ENCODE assay signal across 11 cellular contexts in the genomic region with DNA sequence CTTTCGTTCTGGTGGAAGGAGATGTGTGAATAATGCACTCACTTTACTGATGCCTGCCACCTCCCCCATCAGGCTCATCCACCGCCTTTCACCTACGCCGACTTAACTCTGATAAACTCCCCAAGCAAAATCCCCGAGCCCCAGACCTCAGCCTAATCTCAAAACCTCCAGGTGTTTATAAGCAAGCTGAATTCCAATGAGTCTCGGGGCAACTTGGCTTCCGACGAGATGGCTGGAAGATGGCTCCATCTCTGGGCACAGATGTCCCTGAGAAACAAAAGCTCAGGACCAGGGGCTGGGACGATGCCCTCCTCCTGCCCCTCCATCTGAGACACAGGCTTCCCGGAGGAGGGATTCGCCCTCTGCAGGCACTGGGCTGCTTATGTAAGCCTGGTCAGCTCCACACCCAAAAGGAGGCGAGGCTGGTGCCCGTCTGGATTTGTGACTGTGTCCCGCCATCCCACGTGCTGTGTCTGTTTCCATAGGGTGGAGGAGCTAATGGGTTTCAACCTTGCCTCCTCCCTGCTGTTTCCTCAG.
DNase-seq lines count a peak whose midpoint lies in the region; ATAC-seq and TF ChIP-seq lines count a peak whose summit lies in the region.
"Had no signal": no experiment of that assay in that cellular context is flagged by ENCODE, and none has a peak within 500 bp of the region (broad histone marks: within the 10 kb centered on the region; RNA-seq: fewer than 3 reads in every experiment).

No MANE protein-coding gene starts in this region.

- TF ChIP-seq CTCF in esophagus muscularis mucosa (IDR thresholded peaks at IDR 0.05) (no peak), HFFc6 (IDR thresholded peaks at IDR 0.05) (no peak), transverse colon (IDR thresholded peaks at IDR 0.05) (no peak)

- H3K9me3 ChIP-seq in CD4-positive, CD25-positive, alpha-beta regulatory T cell (ENCODE audit: control insufficient read depth in 2 of 2, low read length in 2 of 2) = no peaks in the 10 kb centered on the region
- no peaks in the 10 kb centered on the region for H3K9me3 ChIP-seq in esophagus muscularis mucosa
- no peaks in the 10 kb centered on the region for H3K9me3 ChIP-seq in transverse colon
- H3K9me3 ChIP-seq: prostate gland, SJCRH30 had no signal

- peaks cover 6% of the 10 kb centered on the region for H3K27me3 ChIP-seq in CD4-positive, CD25-positive, alpha-beta regulatory T cell (ENCODE audit: control insufficient read depth, insufficient read depth, low read length)
- H3K27me3 ChIP-seq in esophagus muscularis mucosa (peaks cover 0 to 8% (median 0%) of the 10 kb centered on the region in 4 donors), transverse colon (peaks cover 33% of the 10 kb centered on the region)

- no peaks in the 10 kb centered on the region for H3K36me3 Mint-ChIP-seq in CD4-positive, CD25-positive, alpha-beta regulatory T cell
- H3K36me3 Mint-ChIP-seq in natural killer cell treated with Interleukin-12 subunit alpha and Interleukin-12 subunit beta and Interleukin-15 and Interleukin-18, amount 100 ng/mL, for 72 hours = no peaks in the 10 kb centered on the region
- no peaks in the 10 kb centered on the region for H3K36me3 Mint-ChIP-seq in HFFc6 (ENCODE audit: low read depth)
- H3K36me3 Mint-ChIP-seq in activated CD4-positive, alpha-beta memory T cell treated with anti-CD3 and anti-CD28 coated beads, Interleukin-2, amount 10 ng/mL, durations not matched to agents 7 days and 5 days (ENCODE audit: low read depth) = no peaks in the 10 kb centered on the region

- H3K4me3 ChIP-seq in CD4-positive, CD25-positive, alpha-beta regulatory T cell (ENCODE audit: low read depth, low read length) = no peak overlapping the region
- peak overlapping the region; percentile 36 to 50 (median 42) for H3K4me3 ChIP-seq in esophagus muscularis mucosa
- H3K4me3 ChIP-seq in transverse colon = peak overlapping the region in 1 of 4 donors; percentile 14
- H3K4me3 ChIP-seq: prostate gland, SJCRH30 had no signal

- in situ Hi-C loops in transverse colon (cut with MboI; ENCODE audit: low pct_ligation_motif_present in 1 of 4, low pct_unique_long_range_greater_than_20kb in 1 of 4, low sequenced_read_pairs in 3 of 4) = no loop called here

- POLR2A ChIA-PET in activated CD4-positive, alpha-beta memory T cell treated with anti-CD3 and anti-CD28 coated beads, Interleukin-2, amount 10 ng/mL, durations not matched to agents 7 days and 5 days (lab: Charles Lee) = no interaction called here

- peaks cover 0 to 14% (median 9%) of the 10 kb centered on the region in 4 donors for H3K4me1 Mint-ChIP-seq in CD4-positive, CD25-positive, alpha-beta regulatory T cell
- peaks cover 8 to 11% of the 10 kb centered on the region in 2 donors for H3K4me1 Mint-ChIP-seq in natural killer cell treated with Interleukin-12 subunit alpha and Interleukin-12 subunit beta and Interleukin-15 and Interleukin-18, amount 100 ng/mL, for 72 hours (ENCODE audit: low read depth in 2 of 2)
- peaks cover 8% of the 10 kb centered on the region for H3K4me1 Mint-ChIP-seq in HFFc6 (ENCODE audit: low read depth)
- H3K4me1 Mint-ChIP-seq in activated CD4-positive, alpha-beta memory T cell treated with anti-CD3 and anti-CD28 coated beads, Interleukin-2, amount 10 ng/mL, durations not matched to agents 7 days and 5 days = peaks cover 8% of the 10 kb centered on the region

- H3K9me3 Mint-ChIP-seq in CD4-positive, CD25-positive, alpha-beta regulatory T cell = no peaks in the 10 kb centered on the region
- no peaks in the 10 kb centered on the region for H3K9me3 Mint-ChIP-seq in natural killer cell treated with Interleukin-12 subunit alpha and Interleukin-12 subunit beta and Interleukin-15 and Interleukin-18, amount 100 ng/mL, for 72 hours
- no peaks in the 10 kb centered on the region for H3K9me3 Mint-ChIP-seq in HFFc6
- H3K9me3 Mint-ChIP-seq in activated CD4-positive, alpha-beta memory T cell treated with anti-CD3 and anti-CD28 coated beads, Interleukin-2, amount 10 ng/mL, durations not matched to agents 7 days and 5 days = no peaks in the 10 kb centered on the region

- H3K4me3 Mint-ChIP-seq in CD4-positive, CD25-positive, alpha-beta regulatory T cell = peak overlapping the region in 2 of 4 donors; percentile 64 to 75
- H3K4me3 Mint-ChIP-seq in natural killer cell treated with Interleukin-12 subunit alpha and Interleukin-12 subunit beta and Interleukin-15 and Interleukin-18, amount 100 ng/mL, for 72 hours = peak overlapping the region; percentile 66
- H3K4me3 Mint-ChIP-seq in HFFc6 = no peak overlapping the region
- no peak overlapping the region for H3K4me3 Mint-ChIP-seq in activated CD4-positive, alpha-beta memory T cell treated with anti-CD3 and anti-CD28 coated beads, Interleukin-2, amount 10 ng/mL, durations not matched to agents 7 days and 5 days

- TF ChIP-seq EP300 in esophagus muscularis mucosa (IDR thresholded peaks at IDR 0.05) = no peak
- TF ChIP-seq EP300 in transverse colon (IDR thresholded peaks at IDR 0.05; ENCODE audit: low read depth) = no peak

- peaks cover 46% of the 10 kb centered on the region for H3K27me3 Mint-ChIP-seq in CD4-positive, CD25-positive, alpha-beta regulatory T cell
- peaks cover 18 to 23% of the 10 kb centered on the region in 2 donors for H3K27me3 Mint-ChIP-seq in natural killer cell treated with Interleukin-12 subunit alpha and Interleukin-12 subunit beta and Interleukin-15 and Interleukin-18, amount 100 ng/mL, for 72 hours
- H3K27me3 Mint-ChIP-seq in HFFc6 (ENCODE audit: insufficient read depth) = peaks cover 63% of the 10 kb centered on the region
- peaks cover 32% of the 10 kb centered on the region for H3K27me3 Mint-ChIP-seq in activated CD4-positive, alpha-beta memory T cell treated with anti-CD3 and anti-CD28 coated beads, Interleukin-2, amount 10 ng/mL, durations not matched to agents 7 days and 5 days

- CTCF ChIA-PET in activated CD4-positive, alpha-beta memory T cell treated with anti-CD3 and anti-CD28 coated beads, Interleukin-2, amount 10 ng/mL, durations not matched to agents 7 days and 5 days (lab: Charles Lee) = no interaction called here

- no peak overlapping the region for H3K27ac ChIP-seq in CD4-positive, CD25-positive, alpha-beta regulatory T cell (ENCODE audit: insufficient read depth, low read length, poor library complexity, severe bottlenecking)
- no peak overlapping the region for H3K27ac ChIP-seq in esophagus muscularis mucosa (replicated peaks in 1 of 4)
- no peak overlapping the region for H3K27ac ChIP-seq in transverse colon
- H3K27ac ChIP-seq: prostate gland, SJCRH30 had no signal

- H3K27ac Mint-ChIP-seq in CD4-positive, CD25-positive, alpha-beta regulatory T cell = peak overlapping the region in 2 of 3 donors; percentile 49 to 52
- H3K27ac Mint-ChIP-seq in natural killer cell treated with Interleukin-12 subunit alpha and Interleukin-12 subunit beta and Interleukin-15 and Interleukin-18, amount 100 ng/mL, for 72 hours = no peak overlapping the region
- no peak overlapping the region for H3K27ac Mint-ChIP-seq in HFFc6
- no peak overlapping the region for H3K27ac Mint-ChIP-seq in activated CD4-positive, alpha-beta memory T cell treated with anti-CD3 and anti-CD28 coated beads, Interleukin-2, amount 10 ng/mL, durations not matched to agents 7 days and 5 days

- DNase-seq in CD4-positive, CD25-positive, alpha-beta regulatory T cell = no peak
- peak; percentile 49 to 63 for DNase-seq in NCI-H526 (lab: John Stamatoyannopoulos, UW)
- DNase-seq in esophagus muscularis mucosa (ENCODE audit: extremely low spot score) = no peak
- DNase-seq in natural killer cell treated with Interleukin-12 subunit alpha and Interleukin-12 subunit beta and Interleukin-15 and Interleukin-18, amount 100 ng/mL, for 72 hours (ENCODE audit: low spot score) = no peak
- no peak for DNase-seq in HFFc6
- no peak for DNase-seq in NCI-H146 treated with DMSO at 0.1 percent for 48 hours (lab: John Stamatoyannopoulos, UW; ENCODE audit: unreplicated experiment)
- no peak for DNase-seq in transverse colon
- DNase-seq in activated CD4-positive, alpha-beta memory T cell treated with anti-CD3 and anti-CD28 coated beads, Interleukin-2, amount 10 ng/mL, durations not matched to agents 7 days and 5 days = no peak
- DNase-seq: NCI-H2029 treated with DMSO at 0.1 percent for 48 hours, SJCRH30 had no signal

- peaks cover 11% of the 10 kb centered on the region for H3K4me1 ChIP-seq in CD4-positive, CD25-positive, alpha-beta regulatory T cell (ENCODE audit: control insufficient read depth, insufficient read depth, low read length, poor library complexity, severe bottlenecking)
- H3K4me1 ChIP-seq in esophagus muscularis mucosa = peaks cover 12 to 20% (median 20%) of the 10 kb centered on the region in 4 donors
- peaks cover 0 to 15% (median 5%) of the 10 kb centered on the region in 4 donors for H3K4me1 ChIP-seq in transverse colon
- H3K4me1 ChIP-seq: prostate gland, SJCRH30 had no signal

- intact Hi-C loops in esophagus muscularis mucosa (cut with DNase I) = no loop called here
- intact Hi-C loops in transverse colon (cut with DNase I; ENCODE audit: low total_unique reads) = no loop called here

- 28% methylated on average over 15 of the region's 15 CpGs for WGBS in esophagus muscularis mucosa
- 9 to 12% methylated on average over 12 to 15 of the region's 15 CpGs for WGBS in transverse colon (ENCODE audit: low coverage in 1 of 2), 2 donors

- no peaks in the 10 kb centered on the region for H3K36me3 ChIP-seq in CD4-positive, CD25-positive, alpha-beta regulatory T cell (ENCODE audit: control insufficient read depth, insufficient read depth, low read length)
- H3K36me3 ChIP-seq in esophagus muscularis mucosa (no peaks in the 10 kb centered on the region), transverse colon (no peaks in the 10 kb centered on the region)
- H3K36me3 ChIP-seq: prostate gland, SJCRH30 had no signal

- TF ChIP-seq POLR2A in esophagus muscularis mucosa (IDR thresholded peaks at IDR 0.05; ENCODE audit: low read depth) (no peak), transverse colon (IDR thresholded peaks at IDR 0.05) (no peak)

- ATAC-seq in CD4-positive, CD25-positive, alpha-beta regulatory T cell (ENCODE audit: low read depth in 2 of 2) = no peak
- ATAC-seq in natural killer cell treated with Interleukin-12 subunit alpha and Interleukin-12 subunit beta and Interleukin-15 and Interleukin-18, amount 100 ng/mL, for 72 hours = no peak

Comparison
In these comparisons a context has a peak if more than half of its experiments do, and no peak if none do; other contexts are left out.
1. DNase-seq: peak in NCI-H526 (2 of 2); none in CD4-positive, CD25-positive, alpha-beta regulatory T cell (0 of 3), esophagus muscularis mucosa (single experiment), natural killer cell treated with Interleukin-12 subunit alpha and Interleukin-12 subunit beta and Interleukin-15 and Interleukin-18, amount 100 ng/mL, for 72 hours (single experiment), HFFc6 (single experiment), NCI-H146 treated with DMSO at 0.1 percent for 48 hours (single experiment), transverse colon (single experiment) and activated CD4-positive, alpha-beta memory T cell treated with anti-CD3 and anti-CD28 coated beads, Interleukin-2, amount 10 ng/mL, durations not matched to agents 7 days and 5 days (single experiment).
2. H3K27ac Mint-ChIP-seq: peak in CD4-positive, CD25-positive, alpha-beta regulatory T cell (2 of 3); none in natural killer cell treated with Interleukin-12 subunit alpha and Interleukin-12 subunit beta and Interleukin-15 and Interleukin-18, amount 100 ng/mL, for 72 hours (0 of 2), HFFc6 (single experiment) and activated CD4-positive, alpha-beta memory T cell treated with anti-CD3 and anti-CD28 coated beads, Interleukin-2, amount 10 ng/mL, durations not matched to agents 7 days and 5 days (single experiment).